In the genomic region with DNA sequence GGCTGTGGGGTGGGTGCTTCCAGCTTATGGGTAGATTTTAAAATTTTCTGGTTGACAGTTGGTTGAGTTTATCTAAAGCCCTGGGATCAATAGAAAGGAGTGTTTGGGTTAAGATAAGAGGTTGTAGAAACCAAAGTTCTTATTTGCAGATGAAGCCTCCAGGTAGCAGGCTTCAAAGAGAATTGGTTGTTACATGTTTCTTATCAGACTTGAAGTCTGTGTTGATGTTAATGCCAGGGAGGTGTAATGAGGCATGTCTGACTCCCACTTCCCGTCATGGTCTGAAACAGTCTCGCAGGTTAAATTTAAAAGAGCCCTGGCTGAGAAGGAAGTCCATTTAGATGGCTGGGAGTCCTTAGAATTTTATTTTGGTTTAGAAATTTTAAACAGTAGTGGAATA, we compare ENCODE assay signal across 15 cellular contexts.
A peak's percentile ranks its signal among the peaks of the same experiment; 100 is the strongest.
DNase-seq lines count a peak whose midpoint lies in the region; ATAC-seq, FAIRE-seq and TF ChIP-seq lines count a peak whose summit lies in the region.
"Had no signal": no experiment of that assay in that cellular context is flagged by ENCODE, and none has a peak within 500 bp of the region (broad histone marks: within the 10 kb centered on the region; RNA-seq: fewer than 3 reads in every experiment).

No MANE protein-coding gene starts in this region.

- no peaks in the 10 kb centered on the region for H3K9me1 ChIP-seq in K562 (ENCODE audit: control insufficient read depth, insufficient read depth, low read length)

- CTCF ChIA-PET in K562 (lab: Yijun Ruan, JAX; ENCODE audit: low intra/inter-chr PET ratio) = no interaction called here
- CTCF ChIA-PET in CD8-positive, alpha-beta memory T cell (lab: Charles Lee) = no interaction called here

- WGBS in K562 (ENCODE audit: insufficient coverage, low coverage, missing lambda C conversion rate) = 0% methylated on average over 2 of the region's 2 CpGs
- WGBS in thyroid gland, 2 donors = 12 to 45% methylated on average over 2 of the region's 2 CpGs

- TF ChIP-seq CTCF in K562 (IDR thresholded peaks at IDR 0.05 in 2 of 3, conservative IDR thresholded peaks at IDR 0.05 in 1 of 3; ENCODE audit: insufficient read depth in 2 of 3, low read depth in 1 of 3, low read length in 3 of 3) (no peak), thyroid gland (IDR thresholded peaks at IDR 0.05) (no peak)

- TF ChIP-seq POLR2A in K562 (conservative IDR thresholded peaks at IDR 0.05) = no peak
- no peak for TF ChIP-seq POLR2A in thyroid gland (IDR thresholded peaks at IDR 0.05)

- POLR2A ChIA-PET in K562 (lab: Yijun Ruan, JAX) = no interaction called here
- POLR2A ChIA-PET in CD8-positive, alpha-beta memory T cell (lab: Charles Lee) = no interaction called here

- no peak for TF ChIP-seq EP300 in K562 (IDR thresholded peaks at IDR 0.05; ENCODE audit: low read length)

- no peak for FAIRE-seq in K562 (lab: Jason Lieb, UNC)

- H2AFZ ChIP-seq in K562 (ENCODE audit: low read depth, low read length) = no peak overlapping the region

- H3K4me1 ChIP-seq in K562 (replicated peaks in 1 of 2; ENCODE audit: control insufficient read depth in 2 of 2, insufficient read depth in 2 of 2, low read length in 2 of 2) (no peaks in the 10 kb centered on the region), thyroid gland (peaks cover 0 to 4% of the 10 kb centered on the region in 2 donors)
- no peaks in the 10 kb centered on the region for H3K4me1 ChIP-seq in CD8-positive, alpha-beta memory T cell (ENCODE audit: insufficient read depth, low read length)

- in situ Hi-C loops in K562 (cut with MboI) = no loop called here

- H3K36me3 Mint-ChIP-seq in activated T-helper 1 cell treated with anti-CD3 and anti-CD28 coated beads, Interleukin-12 subunit alpha, Interleukin-12 subunit beta, Interleukin-2, Interleukin-4 antibody, amounts not matched to agents 30 ng/mL and 10 ng/mL and 1 ng/mL, durations not matched to agents 14 hours and 24 hours and 36 hours (ENCODE audit: low read depth) = no peaks in the 10 kb centered on the region
- H3K36me3 Mint-ChIP-seq in CD8-positive, alpha-beta memory T cell = no peaks in the 10 kb centered on the region

- no peak overlapping the region for H3K4me2 ChIP-seq in K562 (ENCODE audit: insufficient read depth, low read length)

- peaks cover 2% of the 10 kb centered on the region for H3K27me3 Mint-ChIP-seq in activated T-helper 1 cell treated with anti-CD3 and anti-CD28 coated beads, Interleukin-12 subunit alpha, Interleukin-12 subunit beta, Interleukin-2, Interleukin-4 antibody, amounts not matched to agents 30 ng/mL and 10 ng/mL and 1 ng/mL, durations not matched to agents 14 hours and 24 hours and 36 hours (ENCODE audit: insufficient read depth)
- peaks cover 0 to 5% of the 10 kb centered on the region in 2 donors for H3K27me3 Mint-ChIP-seq in CD8-positive, alpha-beta memory T cell

- H3K79me2 ChIP-seq in K562 (ENCODE audit: control insufficient read depth, insufficient read depth, low read length) = no peaks in the 10 kb centered on the region

- H3K4me3 ChIP-seq in K562 (no peak overlapping the region), thyroid gland (replicated peaks in 1 of 3) (no peak overlapping the region)
- no peak overlapping the region for H3K4me3 ChIP-seq in CD8-positive, alpha-beta memory T cell (ENCODE audit: low read length)

- no peak overlapping the region for H3K27ac ChIP-seq in K562 (ENCODE audit: extremely low read depth, low read depth, low read length)
- H3K27ac ChIP-seq in thyroid gland = peak overlapping the region in 1 of 3 donors; percentile 22
- no peak overlapping the region for H3K27ac ChIP-seq in CD8-positive, alpha-beta memory T cell (ENCODE audit: low read depth, low read length)
- H3K27ac ChIP-seq: RWPE1 had no signal

- intact Hi-C loops in K562 (cut with micrococcal nuclease) = no loop called here
- intact Hi-C loops in left colon (cut with DNase I, micrococcal nuclease) = no loop called here
- intact Hi-C loops in thyroid gland (cut with DNase I) = no loop called here
- intact Hi-C loops in activated T-helper 1 cell treated with anti-CD3 and anti-CD28 coated beads, Interleukin-12 subunit alpha, Interleukin-12 subunit beta, Interleukin-2, Interleukin-4 antibody, amounts not matched to agents 30 ng/mL and 10 ng/mL and 1 ng/mL, durations not matched to agents 14 hours and 24 hours and 36 hours (cut with micrococcal nuclease) = no loop called here

- H3K36me3 ChIP-seq in K562 (ENCODE audit: control insufficient read depth, insufficient read depth, low read length) (no peaks in the 10 kb centered on the region), thyroid gland (no peaks in the 10 kb centered on the region)
- no peaks in the 10 kb centered on the region for H3K36me3 ChIP-seq in CD8-positive, alpha-beta memory T cell (ENCODE audit: insufficient read depth, low read length)

- ATAC-seq in K562 = no peak
- peak; percentile 71 for ATAC-seq in left colon

- H3K27me3 ChIP-seq in K562 (ENCODE audit: control insufficient read depth in 2 of 2, insufficient read depth in 2 of 2, low read length in 2 of 2) (0 out of 5 replicates have a peak, but pooled peaks cover 0 to 4% of the 10 kb centered on the region in 2 experiments), thyroid gland (no peaks in the 10 kb centered on the region)
- H3K27me3 ChIP-seq in CD8-positive, alpha-beta memory T cell (ENCODE audit: insufficient read depth, low read length, poor library complexity, severe bottlenecking) = no peaks in the 10 kb centered on the region

- no peaks in the 10 kb centered on the region for H3K9me3 Mint-ChIP-seq in activated T-helper 1 cell treated with anti-CD3 and anti-CD28 coated beads, Interleukin-12 subunit alpha, Interleukin-12 subunit beta, Interleukin-2, Interleukin-4 antibody, amounts not matched to agents 30 ng/mL and 10 ng/mL and 1 ng/mL, durations not matched to agents 14 hours and 24 hours and 36 hours
- H3K9me3 Mint-ChIP-seq in CD8-positive, alpha-beta memory T cell = no peaks in the 10 kb centered on the region

- H3K9ac ChIP-seq in K562 (ENCODE audit: insufficient read depth in 1 of 2, low read depth in 2 of 2, low read length in 2 of 2) = no peak overlapping the region

- DNase-seq in NCI-H187 treated with DMSO at 0.1 percent for 48 hours (lab: John Stamatoyannopoulos, UW) (peak; percentile 1), NCI-H187 (lab: John Stamatoyannopoulos, UW) (no peak), K562 (ENCODE audit: extremely low read depth in 1 of 4, low spot score in 3 of 4) (no peak), left colon (no peak), thyroid gland (peak; percentile 41 to 46), dedifferentiated amniotic fluid mesenchymal stem cell (ENCODE audit: extremely low spot score) (no peak)
- DNase-seq in activated T-helper 1 cell treated with anti-CD3 and anti-CD28 coated beads, Interleukin-12 subunit alpha, Interleukin-12 subunit beta, Interleukin-2, Interleukin-4 antibody, amounts not matched to agents 30 ng/mL and 10 ng/mL and 1 ng/mL, durations not matched to agents 14 hours and 24 hours and 36 hours (ENCODE audit: low spot score) = no peak
- no peak for DNase-seq in CD8-positive, alpha-beta memory T cell
- DNase-seq: H7, Kasumi-1, MV-4-11, NCI-H2029 treated with DMSO at 0.1 percent for 48 hours, NCI-H2171 treated with DMSO at 0.1 percent for 48 hours, NCI-H748 treated with DMSO at 0.1 percent for 48 hours had no signal

- H3K27ac Mint-ChIP-seq in activated T-helper 1 cell treated with anti-CD3 and anti-CD28 coated beads, Interleukin-12 subunit alpha, Interleukin-12 subunit beta, Interleukin-2, Interleukin-4 antibody, amounts not matched to agents 30 ng/mL and 10 ng/mL and 1 ng/mL, durations not matched to agents 14 hours and 24 hours and 36 hours = no peak overlapping the region
- no peak overlapping the region for H3K27ac Mint-ChIP-seq in CD8-positive, alpha-beta memory T cell

- TF ChIP-seq RAD21 in K562 (CRISPR knock-in tag; conservative IDR thresholded peaks at IDR 0.05 in 1 of 2, IDR thresholded peaks at IDR 0.05 in 1 of 2) = no peak

- H3K4me1 Mint-ChIP-seq in activated T-helper 1 cell treated with anti-CD3 and anti-CD28 coated beads, Interleukin-12 subunit alpha, Interleukin-12 subunit beta, Interleukin-2, Interleukin-4 antibody, amounts not matched to agents 30 ng/mL and 10 ng/mL and 1 ng/mL, durations not matched to agents 14 hours and 24 hours and 36 hours (ENCODE audit: low read depth) = no peaks in the 10 kb centered on the region
- H3K4me1 Mint-ChIP-seq in CD8-positive, alpha-beta memory T cell = no peaks in the 10 kb centered on the region

- H4K20me1 ChIP-seq in K562 (replicated peaks; ENCODE audit: control insufficient read depth, insufficient read depth, low read length) = no peaks in the 10 kb centered on the region

- no peak overlapping the region for H3K4me3 Mint-ChIP-seq in activated T-helper 1 cell treated with anti-CD3 and anti-CD28 coated beads, Interleukin-12 subunit alpha, Interleukin-12 subunit beta, Interleukin-2, Interleukin-4 antibody, amounts not matched to agents 30 ng/mL and 10 ng/mL and 1 ng/mL, durations not matched to agents 14 hours and 24 hours and 36 hours
- no peak overlapping the region for H3K4me3 Mint-ChIP-seq in CD8-positive, alpha-beta memory T cell

- H3K9me3 ChIP-seq in K562 (replicated peaks; ENCODE audit: control insufficient read depth, insufficient read depth, low read depth, low read length) (no peaks in the 10 kb centered on the region), thyroid gland (no peaks in the 10 kb centered on the region)
- no peaks in the 10 kb centered on the region for H3K9me3 ChIP-seq in CD8-positive, alpha-beta memory T cell (ENCODE audit: low read length)

- no TSS peak for BruUV-seq in K562 (replicated peaks; lab: Mats Ljungman, UMichigan)

TF ChIP-seq in K562, 482 proteins besides CTCF, POLR2A, EP300 and RAD21:
- peak; percentile 36; the same call in 1 of the 2 replicates for TF ChIP-seq CBFA2T3 (IDR thresholded peaks at IDR 0.05)
- no peak for TF ChIP-seq PCBP2 (IDR thresholded peaks at IDR 0.05; ENCODE audit: low read depth, low read length, poor library complexity, severe bottlenecking)

Comparison
In these comparisons a context has a peak if more than half of its experiments do, and no peak if none do; other contexts are left out.
1. DNase-seq: peak in NCI-H187 treated with DMSO at 0.1 percent for 48 hours (single experiment) and thyroid gland (2 of 2); none in NCI-H187 (0 of 2), K562 (0 of 4), left colon (0 of 2), dedifferentiated amniotic fluid mesenchymal stem cell (single experiment), activated T-helper 1 cell treated with anti-CD3 and anti-CD28 coated beads, Interleukin-12 subunit alpha, Interleukin-12 subunit beta, Interleukin-2, Interleukin-4 antibody, amounts not matched to agents 30 ng/mL and 10 ng/mL and 1 ng/mL, durations not matched to agents 14 hours and 24 hours and 36 hours (single experiment) and CD8-positive, alpha-beta memory T cell (0 of 5).